Comparison of ENCODE assay signal across 27 cellular contexts in genomic region chr4:39498724-39499014, GRCh38.
"Had no signal": no experiment of that assay in that cellular context is flagged by ENCODE, and none has a peak within 500 bp of the region (broad histone marks: within the 10 kb centered on the region; RNA-seq: fewer than 3 reads in every experiment).

No MANE protein-coding gene starts in this region.

- H2AFZ ChIP-seq: hepatocyte had no signal

- H3K27ac ChIP-seq: esophagus muscularis mucosa, foreskin keratinocyte, gastroesophageal sphincter, heart left ventricle, hepatocyte, left lung, neutrophil, prostate gland, right atrium auricular region, sigmoid colon, stomach, thyroid gland, vagina had no signal

- FAIRE-seq: endothelial cell of umbilical vein had no signal

- DNase-seq: dermis blood vessel endothelial cell; effector memory CD4-positive, alpha-beta T cell; foreskin keratinocyte; heart left ventricle; left cardiac atrium; left lung; mesenchymal stem cell; mucosa of descending colon; naive B cell; sigmoid colon; stimulated activated CD4-positive, alpha-beta T cell treated with anti-CD3 and anti-CD28 coated beads, Interleukin-2, amount 100 ng/mL, for 24 hours; stimulated activated CD4-positive, alpha-beta T cell treated with anti-CD3 and anti-CD28 coated beads, Interleukin-4, amount 100 ng/mL, for 24 hours; stimulated activated naive CD4-positive, alpha-beta T cell treated with Interleukin-2 at 50 U/mL for 16 hours; stomach; thyroid gland had no signal

- H3K9me3 Mint-ChIP-seq: mesothelial cell of epicardium; naive B cell; natural killer cell treated with Interleukin-12 subunit alpha and Interleukin-12 subunit beta and Interleukin-15 and Interleukin-18, amount 100 ng/mL, for 72 hours; neural crest cell; stimulated activated effector memory CD8-positive, alpha-beta T cell treated with anti-CD3 and anti-CD28 coated beads, Interleukin-12 subunit alpha, Interleukin-12 subunit beta, amount 100 ng/mL, for 72 hours had no signal

- H3K4me1 ChIP-seq: heart left ventricle, left lung, prostate gland, sigmoid colon, stomach, thyroid gland, vagina had no signal

- H3K4me1 Mint-ChIP-seq: mesothelial cell of epicardium; naive B cell; neural crest cell; stimulated activated effector memory CD8-positive, alpha-beta T cell treated with anti-CD3 and anti-CD28 coated beads, Interleukin-12 subunit alpha, Interleukin-12 subunit beta, amount 100 ng/mL, for 72 hours had no signal

- H3K79me2 ChIP-seq: hepatocyte had no signal

- H3K4me3 Mint-ChIP-seq: mesothelial cell of epicardium; naive B cell; natural killer cell treated with Interleukin-12 subunit alpha and Interleukin-12 subunit beta and Interleukin-15 and Interleukin-18, amount 100 ng/mL, for 72 hours; neural crest cell; stimulated activated effector memory CD8-positive, alpha-beta T cell treated with anti-CD3 and anti-CD28 coated beads, Interleukin-12 subunit alpha, Interleukin-12 subunit beta, amount 100 ng/mL, for 72 hours had no signal

- H3K36me3 Mint-ChIP-seq: natural killer cell treated with Interleukin-12 subunit alpha and Interleukin-12 subunit beta and Interleukin-15 and Interleukin-18, amount 100 ng/mL, for 72 hours had no signal

- H3K4me2 ChIP-seq: hepatocyte had no signal

- H3K27me3 ChIP-seq: esophagus muscularis mucosa, foreskin keratinocyte, gastroesophageal sphincter, heart left ventricle, hepatocyte, left lung, neutrophil, right atrium auricular region, sigmoid colon, stomach, thyroid gland, vagina had no signal

- ATAC-seq: foreskin keratinocyte; gastroesophageal sphincter; heart left ventricle; left cardiac atrium; left lung; mucosa of descending colon; natural killer cell treated with Interleukin-12 subunit alpha and Interleukin-12 subunit beta and Interleukin-15 and Interleukin-18, amount 100 ng/mL, for 72 hours; stimulated activated effector memory CD8-positive, alpha-beta T cell treated with anti-CD3 and anti-CD28 coated beads, Interleukin-12 subunit alpha, Interleukin-12 subunit beta, amount 100 ng/mL, for 72 hours had no signal

- H3K27ac Mint-ChIP-seq: mesothelial cell of epicardium; naive B cell; natural killer cell treated with Interleukin-12 subunit alpha and Interleukin-12 subunit beta and Interleukin-15 and Interleukin-18, amount 100 ng/mL, for 72 hours; stimulated activated effector memory CD8-positive, alpha-beta T cell treated with anti-CD3 and anti-CD28 coated beads, Interleukin-12 subunit alpha, Interleukin-12 subunit beta, amount 100 ng/mL, for 72 hours had no signal

- H3K4me3 ChIP-seq: esophagus muscularis mucosa, gastroesophageal sphincter, heart left ventricle, hepatocyte, left lung, mucosa of descending colon, prostate gland, right atrium auricular region, sigmoid colon, stomach, thyroid gland, vagina had no signal

- H3K27me3 Mint-ChIP-seq: naive B cell; natural killer cell treated with Interleukin-12 subunit alpha and Interleukin-12 subunit beta and Interleukin-15 and Interleukin-18, amount 100 ng/mL, for 72 hours had no signal

- H3K9me3 ChIP-seq: esophagus muscularis mucosa, gastroesophageal sphincter, heart left ventricle, left lung, mucosa of descending colon, neutrophil, prostate gland, right atrium auricular region, sigmoid colon, stomach, thyroid gland, vagina had no signal
